Comparison of ENCODE assay signal across 2 cellular contexts in genomic region chr22:39122772-39123470, GRCh38.
TF ChIP-seq lines count a peak whose summit lies in the region.

No MANE protein-coding gene starts in this region.

TF ChIP-seq in H1, 55 proteins besides CTCF, POLR2A, EP300 and RAD21:
- TF ChIP-seq SUZ12 (IDR thresholded peaks at IDR 0.05; ENCODE audit: low read length) (no peak), EGR1 (IDR thresholded peaks at IDR 0.05; ENCODE audit: borderline replicate concordance, low read depth, low read length) (no peak), CBX8 (IDR thresholded peaks at IDR 0.05; ENCODE audit: borderline replicate concordance, low read depth, low read length) (no peak), KDM4A (IDR thresholded peaks at IDR 0.05; ENCODE audit: low read depth, low read length, severe bottlenecking) (no peak), SIX5 (IDR thresholded peaks at IDR 0.05; ENCODE audit: low read depth, low read length) (no peak), GABPA (IDR thresholded peaks at IDR 0.05; ENCODE audit: borderline replicate concordance, insufficient read depth, low read length) (no peak), CHD1 (IDR thresholded peaks at IDR 0.05; ENCODE audit: low read depth, low read length) (no peak), BRCA1 (IDR thresholded peaks at IDR 0.05; ENCODE audit: low read depth, low read length) (no peak), JUND (IDR thresholded peaks at IDR 0.05; ENCODE audit: low read length) (no peak), CTBP2 (IDR thresholded peaks at IDR 0.05; ENCODE audit: borderline replicate concordance, insufficient read depth, insufficient read length, low read length) (no peak), YY1 (IDR thresholded peaks at IDR 0.05; ENCODE audit: low read depth, low read length) (no peak), SRF (IDR thresholded peaks at IDR 0.05; ENCODE audit: low read depth, low read length) (no peak), BACH1 (IDR thresholded peaks at IDR 0.05; ENCODE audit: low read length) (no peak), TCF12 (IDR thresholded peaks at IDR 0.05; ENCODE audit: low read depth, low read length) (no peak), TAF1 (IDR thresholded peaks at IDR 0.05; ENCODE audit: low read depth, low read length) (no peak), EZH2 (IDR thresholded peaks at IDR 0.05; ENCODE audit: low read depth, low read length, severe bottlenecking) (no peak), NRF1 (IDR thresholded peaks at IDR 0.05; ENCODE audit: low read depth, low read length) (no peak), HDAC6 (IDR thresholded peaks at IDR 0.05; ENCODE audit: low read depth, low read length) (no peak)
- TF ChIP-seq, protein P1, sequence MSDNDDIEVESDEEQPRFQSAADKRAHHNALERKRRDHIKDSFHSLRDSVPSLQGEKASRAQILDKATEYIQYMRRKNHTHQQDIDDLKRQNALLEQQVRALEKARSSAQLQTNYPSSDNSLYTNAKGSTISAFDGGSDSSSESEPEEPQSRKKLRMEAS (IDR thresholded peaks at IDR 0.05), result no peak

TF ChIP-seq in SK-N-SH, 30 proteins besides CTCF, POLR2A, EP300 and RAD21:
- TF ChIP-seq MEF2A (IDR thresholded peaks at IDR 0.05; ENCODE audit: borderline replicate concordance, low read depth) (no peak), JUND (IDR thresholded peaks at IDR 0.05) (no peak), NFIC (IDR thresholded peaks at IDR 0.05; ENCODE audit: borderline replicate concordance) (no peak), TEAD4 (IDR thresholded peaks at IDR 0.05; ENCODE audit: borderline replicate concordance, insufficient read depth) (no peak), FOXM1 (IDR thresholded peaks at IDR 0.05; ENCODE audit: low read depth) (no peak), GABPA (IDR thresholded peaks at IDR 0.05; ENCODE audit: low read depth) (no peak), NRF1 (IDR thresholded peaks at IDR 0.05; ENCODE audit: low read depth, low read length) (no peak)
- TF ChIP-seq, protein P1 (IDR thresholded peaks at IDR 0.05; ENCODE audit: low read depth), result no peak
